Comparison of ENCODE assay signal across 13 cellular contexts in the genomic region with DNA sequence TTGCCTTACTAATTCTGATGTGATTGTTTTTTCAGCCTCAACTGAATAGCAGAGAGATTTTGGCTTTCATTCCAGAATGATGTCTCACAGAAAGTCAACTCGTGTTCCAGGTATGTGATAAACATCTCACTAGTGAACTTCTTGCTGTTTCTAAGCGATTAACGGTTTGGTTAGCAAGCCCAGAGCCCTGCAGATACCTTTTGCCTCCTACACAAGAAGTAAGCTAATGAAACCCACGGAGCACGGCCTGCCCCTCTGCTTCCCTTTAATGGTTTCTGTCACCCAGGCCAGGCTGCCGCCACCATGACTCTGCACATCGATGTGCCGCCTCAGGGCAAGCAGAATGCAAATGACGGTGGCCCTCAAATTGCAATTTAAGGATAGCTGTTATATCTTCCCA.
DNase-seq lines count a peak whose midpoint lies in the region; ATAC-seq, FAIRE-seq and TF ChIP-seq lines count a peak whose summit lies in the region.
"Had no signal": no experiment of that assay in that cellular context is flagged by ENCODE, and none has a peak within 500 bp of the region (broad histone marks: within the 10 kb centered on the region; RNA-seq: fewer than 3 reads in every experiment).

No MANE protein-coding gene starts in this region.

- H2AFZ ChIP-seq in Karpas-422 (ENCODE audit: low read length): peak overlapping the region; percentile 55; the same call in 1 of the 2 replicates
- H2AFZ ChIP-seq in GM12878 (ENCODE audit: control insufficient read depth, low read depth, low read length): peak overlapping the region; percentile 34

- TF ChIP-seq RAD21 in GM12878 (IDR thresholded peaks at IDR 0.05; ENCODE audit: insufficient read depth, low read depth, low read length): no peak

- in situ Hi-C loops in GM12878 (cut with MboI): no loop called here

- DNase-seq in Karpas-422 (peak; percentile 67), GM12878 (ENCODE audit: low read depth, low spot score) (no peak), osteocyte (ENCODE audit: extremely low spot score, unreplicated experiment) (no peak), posterior vena cava (ENCODE audit: low spot score) (no peak), urothelium cell line (ENCODE audit: low spot score) (no peak)
- DNase-seq in stimulated activated naive B cell treated with anti-CD40 and anti-IgM and Interleukin-4, amounts not matched to agents 10 μg/mL and 1 μg/mL and 100 μg/mL, for 72 hours: no peak
- DNase-seq: DMS 273 treated with DMSO at 0.1 percent for 48 hours, GOT3, NCI-H524 had no signal

- peaks cover 0 to 7% of the 10 kb centered on the region in 2 donors for H3K27me3 Mint-ChIP-seq in stimulated activated naive B cell treated with anti-CD40 and anti-IgM and Interleukin-4, amounts not matched to agents 10 μg/mL and 1 μg/mL and 100 μg/mL, for 72 hours
- peaks cover 14% of the 10 kb centered on the region for H3K27me3 Mint-ChIP-seq in osteocyte (ENCODE audit: unreplicated experiment)
- H3K27me3 Mint-ChIP-seq: activated naive CD4-positive, alpha-beta T cell treated with anti-CD3 and anti-CD28 coated beads, Interleukin-2, amount 50 U/mL, for 24 hours had no signal

- SMC1A ChIA-PET in GM12878 (lab: Charles Lee; ENCODE audit: uncharacterized antibody, unreplicated experiment): interaction anchor here (1.0 to 2.5 kb wide), 4 partner anchors 12 to 282 kb away, joined by 3 to 7 read pairs (median 4); no protein-coding TSS in a partner anchor

- H3K4me1 ChIP-seq in Karpas-422 (ENCODE audit: low read length): peaks cover 21% of the 10 kb centered on the region
- peaks cover 22% of the 10 kb centered on the region for H3K4me1 ChIP-seq in GM12878 (ENCODE audit: control insufficient read depth, insufficient read depth, low read length)

- H3K9ac ChIP-seq in Karpas-422 (ENCODE audit: low read length) (0 out of 2 replicates have a peak overlapping the region, but pooled peaks have one; percentile 26), GM12878 (ENCODE audit: control insufficient read depth, insufficient read depth, low read length) (no peak overlapping the region; the same call in 1 of the 2 replicates)

- intact Hi-C loops in GM12878 (cut with micrococcal nuclease; ENCODE audit: unreplicated experiment) (loop anchor here (5.0 kb wide), 3 partner anchors 43 to 267 kb away; no protein-coding TSS in a partner anchor), posterior vena cava (cut with DNase I) (no loop called here)

- H3K9me2 ChIP-seq in Karpas-422 (replicated peaks; ENCODE audit: insufficient read depth, low read length): no peaks in the 10 kb centered on the region

- no peak overlapping the region for H3K4me3 ChIP-seq in Karpas-422 (ENCODE audit: low read length)
- H3K4me3 ChIP-seq in GM12878: no peak overlapping the region

- H3K27ac ChIP-seq in Karpas-422 (ENCODE audit: low read length): no peak overlapping the region
- peak overlapping the region; percentile 78; the same call in 1 of the 2 replicates for H3K27ac ChIP-seq in GM12878 (ENCODE audit: control insufficient read depth, insufficient read depth)

- ATAC-seq in GM19324 (IDR thresholded peaks at IDR 0.05; ENCODE audit: low FRiP score, unreplicated experiment) (peak; percentile 55), GM12878 (peak; percentile 87)
- ATAC-seq in stimulated activated naive B cell treated with anti-CD40 and anti-IgM and Interleukin-4, amounts not matched to agents 10 μg/mL and 1 μg/mL and 100 μg/mL, for 72 hours (replicated peaks): peak; percentile 54 to 59
- ATAC-seq: stimulated activated effector memory CD8-positive, alpha-beta T cell treated with anti-CD3 and anti-CD28 coated beads, Interleukin-12 subunit alpha, Interleukin-12 subunit beta, amount 100 ng/mL, for 72 hours had no signal

- H3K27ac Mint-ChIP-seq in stimulated activated naive B cell treated with anti-CD40 and anti-IgM and Interleukin-4, amounts not matched to agents 10 μg/mL and 1 μg/mL and 100 μg/mL, for 72 hours: peak overlapping the region; percentile 1
- H3K27ac Mint-ChIP-seq in osteocyte (ENCODE audit: unreplicated experiment): no peak overlapping the region
- H3K27ac Mint-ChIP-seq: activated naive CD4-positive, alpha-beta T cell treated with anti-CD3 and anti-CD28 coated beads, Interleukin-2, amount 50 U/mL, for 24 hours; stimulated activated effector memory CD8-positive, alpha-beta T cell treated with anti-CD3 and anti-CD28 coated beads, Interleukin-12 subunit alpha, Interleukin-12 subunit beta, amount 100 ng/mL, for 72 hours had no signal

- H4K20me1 ChIP-seq in Karpas-422 (ENCODE audit: insufficient read depth, low read depth, low read length) (no peaks in the 10 kb centered on the region), GM12878 (ENCODE audit: control insufficient read depth, insufficient read depth) (no peaks in the 10 kb centered on the region)

- no peak for TF ChIP-seq EP300 in GM12878 (IDR thresholded peaks at IDR 0.05; ENCODE audit: borderline replicate concordance in 1 of 2, control insufficient read depth in 1 of 2, low read depth in 2 of 2, low read length in 2 of 2)

- H3K4me3 Mint-ChIP-seq in stimulated activated naive B cell treated with anti-CD40 and anti-IgM and Interleukin-4, amounts not matched to agents 10 μg/mL and 1 μg/mL and 100 μg/mL, for 72 hours: no peak overlapping the region
- H3K4me3 Mint-ChIP-seq in osteocyte (ENCODE audit: unreplicated experiment): no peak overlapping the region
- H3K4me3 Mint-ChIP-seq: activated naive CD4-positive, alpha-beta T cell treated with anti-CD3 and anti-CD28 coated beads, Interleukin-2, amount 50 U/mL, for 24 hours; stimulated activated effector memory CD8-positive, alpha-beta T cell treated with anti-CD3 and anti-CD28 coated beads, Interleukin-12 subunit alpha, Interleukin-12 subunit beta, amount 100 ng/mL, for 72 hours had no signal

- H3K9me3 Mint-ChIP-seq in stimulated activated naive B cell treated with anti-CD40 and anti-IgM and Interleukin-4, amounts not matched to agents 10 μg/mL and 1 μg/mL and 100 μg/mL, for 72 hours: no peaks in the 10 kb centered on the region
- no peaks in the 10 kb centered on the region for H3K9me3 Mint-ChIP-seq in osteocyte (ENCODE audit: unreplicated experiment)
- H3K9me3 Mint-ChIP-seq: activated naive CD4-positive, alpha-beta T cell treated with anti-CD3 and anti-CD28 coated beads, Interleukin-2, amount 50 U/mL, for 24 hours; stimulated activated effector memory CD8-positive, alpha-beta T cell treated with anti-CD3 and anti-CD28 coated beads, Interleukin-12 subunit alpha, Interleukin-12 subunit beta, amount 100 ng/mL, for 72 hours had no signal

- H3K27me3 ChIP-seq in Karpas-422 (ENCODE audit: low read length) (no peaks in the 10 kb centered on the region), GM12878 (replicated peaks in 1 of 2; ENCODE audit: control insufficient read depth in 2 of 2, insufficient read depth in 2 of 2, low read length in 1 of 2) (no peaks in the 10 kb centered on the region)

- WGBS in GM12878 (ENCODE audit: insufficient coverage, insufficient replicate concordance, low lambda C conversion rate, missing lambda C conversion rate): 23% methylated on average over 9 of the region's 9 CpGs

- no peaks in the 10 kb centered on the region for H3K79me2 ChIP-seq in Karpas-422 (ENCODE audit: low read length)
- H3K79me2 ChIP-seq in GM12878 (ENCODE audit: control insufficient read depth, insufficient read depth, low read length): no peaks in the 10 kb centered on the region

- POLR2A ChIA-PET in GM12878 (lab: Charles Lee): no interaction called here

- TF ChIP-seq POLR2A in GM12878 (IDR thresholded peaks at IDR 0.05; ENCODE audit: low read depth, low read length): no peak

- CTCF ChIA-PET in GM12878 (lab: Yijun Ruan, JAX): interaction anchor here (1.0 to 1.8 kb wide), 4 partner anchors 10 to 115 kb away, joined by 3 read pairs; no protein-coding TSS in a partner anchor

- H3K4me1 Mint-ChIP-seq in stimulated activated naive B cell treated with anti-CD40 and anti-IgM and Interleukin-4, amounts not matched to agents 10 μg/mL and 1 μg/mL and 100 μg/mL, for 72 hours: peaks cover 17 to 21% of the 10 kb centered on the region in 2 donors
- no peaks in the 10 kb centered on the region for H3K4me1 Mint-ChIP-seq in osteocyte (ENCODE audit: unreplicated experiment)

- H3K9me3 ChIP-seq in Karpas-422 (ENCODE audit: low read length): no peaks in the 10 kb centered on the region
- H3K9me3 ChIP-seq in GM12878 (replicated peaks; ENCODE audit: control insufficient read depth, insufficient read depth, low read length): no peaks in the 10 kb centered on the region; the same call in 2 of the 3 replicates

- H3K4me2 ChIP-seq in Karpas-422 (ENCODE audit: low read depth, low read length, poor library complexity, severe bottlenecking) (peak overlapping the region; percentile 57), GM12878 (ENCODE audit: control insufficient read depth, insufficient read depth) (peak overlapping the region; percentile 66)

- FAIRE-seq in GM12878 (lab: Jason Lieb, UNC) (peak; percentile 61), urothelium cell line (lab: Jason Lieb, UNC) (no peak)
- FAIRE-seq: colon had no signal

- no peak for TF ChIP-seq CTCF in GM12878 (IDR thresholded peaks at IDR 0.05 in 2 of 3, conservative IDR thresholded peaks at IDR 0.05 in 1 of 3; ENCODE audit: control insufficient read depth in 2 of 3, extremely low read depth in 1 of 3, insufficient read depth in 1 of 3, low read depth in 3 of 3, low read length in 3 of 3)
- no peak for TF ChIP-seq CTCF in osteocyte (IDR thresholded peaks at IDR 0.05)

- no peaks in the 10 kb centered on the region for H3K36me3 Mint-ChIP-seq in stimulated activated naive B cell treated with anti-CD40 and anti-IgM and Interleukin-4, amounts not matched to agents 10 μg/mL and 1 μg/mL and 100 μg/mL, for 72 hours
- H3K36me3 Mint-ChIP-seq in osteocyte (ENCODE audit: unreplicated experiment): no peaks in the 10 kb centered on the region
- H3K36me3 Mint-ChIP-seq: stimulated activated effector memory CD8-positive, alpha-beta T cell treated with anti-CD3 and anti-CD28 coated beads, Interleukin-12 subunit alpha, Interleukin-12 subunit beta, amount 100 ng/mL, for 72 hours had no signal

- RAD21 ChIA-PET in GM12878 (lab: Charles Lee; ENCODE audit: unreplicated experiment): interaction anchor here (0.6 to 1.7 kb wide), 6 partner anchors 15 to 292 kb away, joined by 3 to 5 read pairs (median 3); no protein-coding TSS in a partner anchor

- BruUV-seq in GM12878 (replicated peaks; lab: Mats Ljungman, UMichigan): no TSS peak

- H3K36me3 ChIP-seq in Karpas-422 (ENCODE audit: insufficient read depth, low read length) (no peaks in the 10 kb centered on the region), GM12878 (ENCODE audit: control insufficient read depth in 2 of 2, insufficient read depth in 2 of 2, low read length in 1 of 2) (no peaks in the 10 kb centered on the region)

TF ChIP-seq in GM12878, 131 proteins besides CTCF, POLR2A, EP300 and RAD21 (continues in another document):
- TF ChIP-seq YY1 (IDR thresholded peaks at IDR 0.05; ENCODE audit: low read depth, low read length): peak; percentile 17; the same call in 1 of the 2 replicates
